ENCODE assay signal across 17 cellular contexts in the genomic region with DNA sequence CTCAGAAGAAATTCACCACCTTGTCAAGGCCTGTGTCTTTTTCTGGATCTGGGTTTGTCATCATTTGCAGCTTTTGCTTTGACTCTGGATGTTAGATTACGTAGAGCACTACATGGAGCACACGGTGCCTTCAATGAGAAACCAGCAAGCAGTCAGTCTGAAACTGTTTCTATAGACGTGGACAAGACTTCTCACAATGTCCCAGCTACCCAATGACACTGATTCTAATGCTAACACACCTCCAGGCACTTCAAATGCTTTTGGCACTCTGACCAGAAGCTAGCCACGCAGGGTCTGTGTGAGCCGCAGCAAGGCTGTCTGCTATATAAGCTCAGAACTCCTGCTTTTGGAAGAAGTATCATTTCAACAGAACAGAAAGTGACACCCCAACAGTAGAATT. TPM values are rescaled to one million over a fixed set of nuclear protein-coding genes. Genes with fewer than 3 reads are reported as not detected.
DNase-seq lines count a peak whose midpoint lies in the region; ATAC-seq and TF ChIP-seq lines count a peak whose summit lies in the region.
"Had no signal": no experiment of that assay in that cellular context is flagged by ENCODE, and none has a peak within 500 bp of the region (broad histone marks: within the 10 kb centered on the region; RNA-seq: fewer than 3 reads in every experiment).

No MANE protein-coding gene starts in this region.

- POLR2A ChIA-PET in RWPE1 (lab: Yijun Ruan, JAX; ENCODE audit: low non-redundant PET): interaction anchor here (0.6 kb wide), 1 partner anchor 37 kb away, joined by 3 read pairs; no protein-coding TSS in a partner anchor

- H3K27ac Mint-ChIP-seq in activated T-cell treated with anti-CD3 and anti-CD28 coated beads, Interleukin-2, amount 50 U/mL, for 72 hours: peak overlapping the region; percentile 59

- H4K20me1 ChIP-seq in GM23248 (ENCODE audit: insufficient read depth): no peaks in the 10 kb centered on the region

- H3K9me2 ChIP-seq in GM23248 (ENCODE audit: insufficient read depth): no peaks in the 10 kb centered on the region

- H2AFZ ChIP-seq in GM23248: no peak overlapping the region

- no peak for TF ChIP-seq CTCF in VCaP (conservative IDR thresholded peaks at IDR 0.05)
- no peak for TF ChIP-seq CTCF in RWPE1 (conservative IDR thresholded peaks at IDR 0.05; ENCODE audit: low read depth)

- H3K4me1 Mint-ChIP-seq in activated T-cell treated with anti-CD3 and anti-CD28 coated beads, Interleukin-2, amount 50 U/mL, for 72 hours (ENCODE audit: low read depth): peaks cover 92% of the 10 kb centered on the region

- peak overlapping the region; percentile 56 to 66 for H3K4me3 Mint-ChIP-seq in activated T-cell treated with anti-CD3 and anti-CD28 coated beads, Interleukin-2, amount 50 U/mL, for 72 hours

- CTCF ChIA-PET in RWPE1 (lab: Yijun Ruan, JAX): interaction anchor here (0.6 to 0.7 kb wide), 2 partner anchors 86 to 213 kb away, joined by 3 read pairs; no protein-coding TSS in a partner anchor

- H3K27me3 Mint-ChIP-seq in activated T-cell treated with anti-CD3 and anti-CD28 coated beads, Interleukin-2, amount 50 U/mL, for 72 hours (ENCODE audit: low read depth): no peaks in the 10 kb centered on the region

- in situ Hi-C loops in GM23248 (cut with MboI): no loop called here

- peaks cover 6 to 14% of the 10 kb centered on the region in 2 donors for H3K36me3 Mint-ChIP-seq in activated T-cell treated with anti-CD3 and anti-CD28 coated beads, Interleukin-2, amount 50 U/mL, for 72 hours (ENCODE audit: insufficient read depth in 2 of 2)

- WGBS in GM23248 (ENCODE audit: low coverage in 1 of 2, low lambda C conversion rate in 2 of 2, missing lambda C conversion rate in 2 of 2), 2 experiments: 75 to 76% methylated on average over 5 of the region's 5 CpGs

- H3K9me3 Mint-ChIP-seq in activated T-cell treated with anti-CD3 and anti-CD28 coated beads, Interleukin-2, amount 50 U/mL, for 72 hours: no peaks in the 10 kb centered on the region

- H3K4me1 ChIP-seq in stomach smooth muscle (ENCODE audit: control insufficient read depth, insufficient read depth, low read length) (peaks cover 72% of the 10 kb centered on the region), GM23248 (ENCODE audit: insufficient read depth) (peaks cover 15% of the 10 kb centered on the region)

- H3K9ac ChIP-seq in stomach smooth muscle (ENCODE audit: low read length in 2 of 2): no peak overlapping the region
- H3K9ac ChIP-seq in GM23248: no peak overlapping the region

- H3K36me3 ChIP-seq in stomach smooth muscle (ENCODE audit: control insufficient read depth in 2 of 2, insufficient read depth in 2 of 2, low read length in 2 of 2): peaks cover 7 to 9% of the 10 kb centered on the region in 2 donors
- no peaks in the 10 kb centered on the region for H3K36me3 ChIP-seq in GM23248 (ENCODE audit: low read depth)

- H3K4me3 ChIP-seq in stomach smooth muscle (ENCODE audit: low read length in 2 of 2) (no peak overlapping the region), GM23248 (no peak overlapping the region)
- H3K4me3 ChIP-seq: esophagus muscularis mucosa, SJSA1 had no signal

- no peaks in the 10 kb centered on the region for H3K79me2 ChIP-seq in GM23248 (ENCODE audit: insufficient read depth)

- peak; percentile 45 to 65 for ATAC-seq in activated T-cell treated with anti-CD3 and anti-CD28 coated beads, Interleukin-2, amount 50 U/mL, for 72 hours (replicated peaks in 1 of 2)
- no peak for ATAC-seq in HG02973 (IDR thresholded peaks at IDR 0.05; ENCODE audit: unreplicated experiment)
- ATAC-seq: left colon had no signal

- H3K27ac ChIP-seq in VCaP (peak overlapping the region; percentile 100), layer of hippocampus (ENCODE audit: low read depth, low read length) (peak overlapping the region; percentile 52), stomach smooth muscle (ENCODE audit: low read length) (peak overlapping the region; percentile 70), GM23248 (no peak overlapping the region), RWPE1 (no peak overlapping the region)
- H3K27ac ChIP-seq: SJSA1 had no signal

- H3K9me3 ChIP-seq in stomach smooth muscle (ENCODE audit: control insufficient read depth in 2 of 2, low read length in 2 of 2): no peaks in the 10 kb centered on the region
- no peaks in the 10 kb centered on the region for H3K9me3 ChIP-seq in GM23248 (ENCODE audit: low read depth)
- H3K9me3 ChIP-seq: Caco-2, esophagus muscularis mucosa, SJSA1 had no signal

- H3K4me2 ChIP-seq in GM23248 (ENCODE audit: unreplicated experiment): no peak overlapping the region

- H3K27me3 ChIP-seq in layer of hippocampus (ENCODE audit: control insufficient read depth, insufficient read depth, low read length) (no peaks in the 10 kb centered on the region), stomach smooth muscle (ENCODE audit: control insufficient read depth in 1 of 2, insufficient read depth in 2 of 2, low read length in 2 of 2) (no peaks in the 10 kb centered on the region), GM23248 (replicated peaks; ENCODE audit: insufficient read depth) (no peaks in the 10 kb centered on the region)
- H3K27me3 ChIP-seq: esophagus muscularis mucosa, SJSA1 had no signal

- peaks cover 16% of the 10 kb centered on the region for H3F3A ChIP-seq in GM23248 (ENCODE audit: insufficient read depth)

- no peak for DNase-seq in activated T-cell treated with anti-CD3 and anti-CD28 coated beads, Interleukin-2, amount 50 U/mL, for 72 hours
- no peak for DNase-seq in activated T-cell treated with anti-CD3 and anti-CD28 coated beads, Interleukin-2, amount 50 U/mL, for 1 hour
- DNase-seq in GM23248 (no peak), RWPE1 (ENCODE audit: low spot score) (no peak)
- DNase-seq: Caco-2; cortex of kidney; GDM1; left colon; NCI-H1092; right cardiac atrium; stimulated activated CD4-positive, alpha-beta T cell treated with anti-CD3 and anti-CD28 coated beads, Interleukin-2, amount 100 ng/mL, for 24 hours had no signal

RNA-seq across cellular contexts. Expression of a gene that starts 38.2 kb away (rescaled TPM):
- 10 to 100 TPM; 50.7 to 58.0 TPM for total RNA-seq in activated T-cell treated with anti-CD3 and anti-CD28 coated beads, Interleukin-2, amount 50 U/mL, for 72 hours
- total RNA-seq in GM23248 (2014; rRNA removed; shearing (Covaris generic)): 0.86 and 1.6 TPM in 2 replicates
- 0.26 and 0.33 TPM in 2 replicates for polyA plus RNA-seq in GM23248 (2016; fragmentation: Nextera tagmentation; extraction: Ambion mirVana)

Comparison
In these comparisons a context has a peak if more than half of its experiments do, and no peak if none do; other contexts are left out.
1. H3K27ac ChIP-seq: peak in VCaP (single experiment), layer of hippocampus (single experiment) and stomach smooth muscle (single experiment); none in GM23248 (single experiment) and RWPE1 (single experiment).
2. RNA of a gene that starts 38.2 kb away (total RNA-seq): 50.7 to 58.0 TPM in activated T-cell treated with anti-CD3 and anti-CD28 coated beads, Interleukin-2, amount 50 U/mL, for 72 hours; 0.86 to 1.6 TPM in GM23248; every median in the first group is over 10 times any median in the second.